ENCODE assay signal across 9 cellular contexts in genomic region chr15:90075420-90076289, GRCh38. TPM values are rescaled to one million over a fixed set of nuclear protein-coding genes. Genes with fewer than 3 reads are reported as not detected.
DNase-seq lines count a peak whose midpoint lies in the region; ATAC-seq and TF ChIP-seq lines count a peak whose summit lies in the region.
"Had no signal": no experiment of that assay in that cellular context is flagged by ENCODE, and none has a peak within 500 bp of the region (broad histone marks: within the 10 kb centered on the region; RNA-seq: fewer than 3 reads in every experiment).

No MANE protein-coding gene starts in this region.

- H3K4me3 ChIP-seq in left ventricle myocardium inferior (no peak overlapping the region), astrocyte of the cerebellum (ENCODE audit: low read depth, low read length) (no peak overlapping the region), right lobe of liver (no peak overlapping the region), thyroid gland (replicated peaks in 1 of 3) (no peak overlapping the region)

- no peaks in the 10 kb centered on the region for H3K27me3 ChIP-seq in left ventricle myocardium inferior (ENCODE audit: low read depth)
- H3K27me3 ChIP-seq in right lobe of liver, result no peaks in the 10 kb centered on the region
- no peaks in the 10 kb centered on the region for H3K27me3 ChIP-seq in thyroid gland

- H3K27ac ChIP-seq in left ventricle myocardium inferior (replicated peaks), result peak overlapping the region; percentile 40
- peak overlapping the region; percentile 64 to 70 (median 69) for H3K27ac ChIP-seq in right lobe of liver
- peak overlapping the region; percentile 86 for H3K27ac ChIP-seq in thyroid gland

- DNase-seq in left ventricle myocardium inferior, result no peak
- DNase-seq in Right ventricle myocardium superior, result no peak
- peak; percentile 26 for DNase-seq in astrocyte of the cerebellum (ENCODE audit: low read depth)
- peak in 2 of 3 donors; percentile 54 to 72 for DNase-seq in right lobe of liver
- DNase-seq in thyroid gland, result peak; percentile 84 to 89
- no peak for DNase-seq in NCI-H1092 treated with DMSO at 0.1 percent for 48 hours (lab: John Stamatoyannopoulos, UW)
- no peak for DNase-seq in T-helper 9 cell
- DNase-seq: NCI-H2171 treated with DMSO at 0.1 percent for 48 hours had no signal

- in situ Hi-C loops in astrocyte of the cerebellum (cut with HindIII; ENCODE audit: low sequenced_read_pairs), result no loop called here

- peaks cover 29% of the 10 kb centered on the region for H3K36me3 ChIP-seq in left ventricle myocardium inferior
- H3K36me3 ChIP-seq in right lobe of liver, result peaks cover 0 to 8% (median 0%) of the 10 kb centered on the region in 4 donors
- no peaks in the 10 kb centered on the region for H3K36me3 ChIP-seq in thyroid gland

- H3K9me3 ChIP-seq in left ventricle myocardium inferior (replicated peaks), result no peaks in the 10 kb centered on the region
- H3K9me3 ChIP-seq in right lobe of liver, result no peaks in the 10 kb centered on the region
- H3K9me3 ChIP-seq in thyroid gland, result no peaks in the 10 kb centered on the region

- TF ChIP-seq POLR2A in right lobe of liver (IDR thresholded peaks at IDR 0.05) (no peak), thyroid gland (IDR thresholded peaks at IDR 0.05) (peak in 1 of 2 donors; percentile 16)

- ATAC-seq in Right ventricle myocardium superior (ENCODE audit: poor library complexity) (no peak), right lobe of liver (peak; percentile 55 to 71 (median 62)), SK-N-SH treated with all-trans-retinoic acid at 6 μM for 48 hours (no peak)

- 31% methylated on average over 9 of the region's 13 CpGs for WGBS in right lobe of liver (ENCODE audit: insufficient coverage, low coverage, low lambda C conversion rate, missing lambda C conversion rate)
- 47 to 57% methylated on average over 11 to 13 of the region's 13 CpGs for WGBS in thyroid gland, 2 donors

- TF ChIP-seq CTCF in left ventricle myocardium inferior (IDR thresholded peaks at IDR 0.05; ENCODE audit: borderline replicate concordance) (no peak), astrocyte of the cerebellum (IDR thresholded peaks at IDR 0.05; ENCODE audit: low read depth, low read length, missing control alignments) (no peak), right lobe of liver (IDR thresholded peaks at IDR 0.05) (no peak), thyroid gland (IDR thresholded peaks at IDR 0.05) (no peak)

- peaks cover 22% of the 10 kb centered on the region for H3K4me1 ChIP-seq in left ventricle myocardium inferior
- H3K4me1 ChIP-seq in right lobe of liver, result peaks cover 0 to 31% (median 5%) of the 10 kb centered on the region in 4 donors
- H3K4me1 ChIP-seq in thyroid gland, result peaks cover 9 to 19% of the 10 kb centered on the region in 2 donors

- intact Hi-C loops in left ventricle myocardium inferior (cut with micrococcal nuclease), result loop anchor here (10.0 kb wide), 1 partner anchor 181 kb away; the partner anchor contains the start of gene AP3S2
- intact Hi-C loops in Right ventricle myocardium superior (cut with DNase I), result no loop called here
- intact Hi-C loops in right lobe of liver (cut with DNase I), result no loop called here
- intact Hi-C loops in thyroid gland (cut with DNase I), result no loop called here

TF ChIP-seq in SK-N-SH treated with all-trans-retinoic acid at 6 μM for 48 hours, 23 proteins besides CTCF, POLR2A, EP300 and RAD21 (continues in another document):
- TF ChIP-seq ZNF8 (CRISPR knock-in tag; IDR thresholded peaks at IDR 0.05) (no peak), TCF4 (CRISPR knock-in tag; IDR thresholded peaks at IDR 0.05; ENCODE audit: borderline replicate concordance) (no peak), PATZ1 (CRISPR knock-in tag; IDR thresholded peaks at IDR 0.05; ENCODE audit: borderline replicate concordance) (no peak), TSHZ2 (CRISPR knock-in tag; IDR thresholded peaks at IDR 0.05) (no peak), CSRNP3 (CRISPR knock-in tag; IDR thresholded peaks at IDR 0.05) (no peak), ESRRG (CRISPR knock-in tag; IDR thresholded peaks at IDR 0.05) (no peak), ISL1 (CRISPR knock-in tag; IDR thresholded peaks at IDR 0.05) (no peak), BACH2 (CRISPR knock-in tag; IDR thresholded peaks at IDR 0.05; ENCODE audit: borderline replicate concordance) (no peak), CSDC2 (CRISPR knock-in tag; IDR thresholded peaks at IDR 0.05) (no peak), GLIS3 (CRISPR knock-in tag; IDR thresholded peaks at IDR 0.05) (no peak), ZNF70 (CRISPR knock-in tag; IDR thresholded peaks at IDR 0.05) (no peak), OSR1 (CRISPR knock-in tag; IDR thresholded peaks at IDR 0.05) (no peak), CREB5 (CRISPR knock-in tag; IDR thresholded peaks at IDR 0.05; ENCODE audit: low read depth) (no peak)

RNA-seq across cellular contexts. Expression of gene IDH2, which starts 26.6 kb away (rescaled TPM):
- 933 TPM for total RNA-seq in left ventricle myocardium inferior
- 1,067 TPM for total RNA-seq in Right ventricle myocardium superior
- total RNA-seq in right lobe of liver, result 100 to 1,000 TPM; 115 to 371 (median 261) TPM
- total RNA-seq in thyroid gland, result 10 to 100 TPM; 29.4 to 49.6 (median 33.5) TPM

Comparison
In these comparisons a context has a peak if more than half of its experiments do, and no peak if none do; other contexts are left out.
1. DNase-seq: peak in astrocyte of the cerebellum (single experiment), right lobe of liver (2 of 3) and thyroid gland (2 of 2); none in left ventricle myocardium inferior (single experiment), Right ventricle myocardium superior (single experiment), NCI-H1092 treated with DMSO at 0.1 percent for 48 hours (single experiment) and T-helper 9 cell (single experiment).
2. ATAC-seq: peak in right lobe of liver (4 of 4); none in Right ventricle myocardium superior (single experiment) and SK-N-SH treated with all-trans-retinoic acid at 6 μM for 48 hours (single experiment).
3. Peak in every context shown above with its lines, with median percentiles within 50 percentile points of each other: H3K27ac ChIP-seq.